8 cellular contexts compared by ENCODE assay signal in the genomic region with DNA sequence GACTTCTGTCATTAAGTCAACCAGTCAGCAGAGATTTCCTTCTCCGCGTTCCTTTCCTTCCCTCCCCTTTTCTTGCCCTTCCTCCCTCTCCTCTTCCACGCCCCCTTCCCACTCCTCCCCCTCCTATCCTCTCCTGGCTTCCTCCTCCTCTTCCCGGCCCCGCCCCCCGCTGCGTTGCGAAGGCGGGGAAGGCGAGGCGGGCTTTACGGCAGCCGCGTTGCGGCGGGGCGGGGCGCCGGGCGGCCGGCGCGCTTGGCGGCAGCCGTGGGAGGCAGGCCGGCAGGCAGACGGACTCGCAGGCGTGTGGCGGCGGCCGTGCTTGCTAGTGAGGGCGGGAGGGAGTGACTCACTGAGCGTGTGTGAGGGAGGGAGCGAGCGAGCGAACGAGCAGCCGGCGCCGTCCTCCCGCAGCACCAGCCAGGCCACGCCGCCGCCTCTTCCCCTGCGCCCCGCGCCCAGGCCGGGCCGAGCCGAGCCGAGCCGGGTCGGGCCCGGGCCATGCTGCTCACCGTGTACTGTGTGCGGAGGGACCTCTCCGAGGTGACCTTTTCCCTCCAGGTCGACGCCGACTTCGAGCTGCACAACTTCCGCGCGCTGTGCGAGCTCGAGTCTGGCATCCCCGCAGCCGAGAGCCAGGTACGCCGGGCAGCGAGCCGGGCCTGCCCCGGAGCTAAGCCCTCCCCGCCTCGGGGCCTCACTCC. TPM values are rescaled to one million over a fixed set of nuclear protein-coding genes. Genes with fewer than 3 reads are reported as not detected.
DNase-seq lines count a peak whose midpoint lies in the region; ATAC-seq and TF ChIP-seq lines count a peak whose summit lies in the region.

Gene DDI2, plus strand, starts transcription at position 286 of the 701 bp plus-strand sequence. Its CDS starts 213 bp downstream, at position 499.

- H3K4me1 Mint-ChIP-seq in activated T-cell treated with anti-CD3 and anti-CD28 coated beads, Interleukin-2, amount 50 U/mL, for 4 hours (ENCODE audit: low read depth): peaks cover 42% of the 10 kb centered on the region

- H3K27me3 ChIP-seq in Panc1 (ENCODE audit: control insufficient read depth, insufficient read depth, low read length): no peaks in the 10 kb centered on the region
- no peaks in the 10 kb centered on the region for H3K27me3 ChIP-seq in muscle layer of colon (ENCODE audit: control insufficient read depth in 1 of 2, insufficient read depth in 2 of 2, low read length in 2 of 2)

- H3K27ac ChIP-seq in Panc1 (ENCODE audit: low read length) (peak within 1 kb of the TSS; percentile 91), muscle layer of colon (ENCODE audit: low read depth, low read length) (peak within 1 kb of the TSS; percentile 98)

- H3K9me3 ChIP-seq in Panc1 (ENCODE audit: control insufficient read depth, insufficient read depth, low read depth, low read length) (no peaks in the 10 kb centered on the region), muscle layer of colon (ENCODE audit: low read length) (no peaks in the 10 kb centered on the region)

- H3K4me3 ChIP-seq in Panc1 (ENCODE audit: low read depth in 2 of 2, low read length in 2 of 2): peak within 1 kb of the TSS; percentile 90 to 92
- H3K4me3 ChIP-seq in muscle layer of colon (ENCODE audit: low read depth in 1 of 2, low read length in 2 of 2): peak within 1 kb of the TSS; percentile 93 to 99

- no peak for TF ChIP-seq CTCF in Panc1 (IDR thresholded peaks at IDR 0.05)

- H3K27me3 Mint-ChIP-seq in activated T-cell treated with anti-CD3 and anti-CD28 coated beads, Interleukin-2, amount 50 U/mL, for 4 hours (ENCODE audit: low read depth): no peaks in the 10 kb centered on the region

- ATAC-seq in GM21717 (IDR thresholded peaks at IDR 0.05; ENCODE audit: unreplicated experiment) (peak; percentile 46), Panc1 (peak; percentile 95), esophagus mucosa (peak; percentile 92)
- peak; percentile 96 for ATAC-seq in activated T-cell treated with anti-CD3 and anti-CD28 coated beads, Interleukin-2, amount 50 U/mL, for 4 hours

- peaks cover 4% of the 10 kb centered on the region for H3K36me3 Mint-ChIP-seq in activated T-cell treated with anti-CD3 and anti-CD28 coated beads, Interleukin-2, amount 50 U/mL, for 4 hours (ENCODE audit: insufficient read depth)

- H3K4me1 ChIP-seq in Panc1 (ENCODE audit: control insufficient read depth, insufficient read depth, low read length) (peaks cover 25% of the 10 kb centered on the region), muscle layer of colon (ENCODE audit: insufficient read depth, low read length) (peaks cover 42% of the 10 kb centered on the region)

- POLR2A ChIA-PET in Panc1 (lab: Charles Lee): interaction anchor here (0.6 kb wide), 1 partner anchor 14 kb away, joined by 3 read pairs; no protein-coding TSS in a partner anchor

- DNase-seq in DMS114 treated with DMSO at 0.1 percent for 48 hours (lab: John Stamatoyannopoulos, UW; ENCODE audit: unreplicated experiment) (peak; percentile 97), KG1 (lab: John Stamatoyannopoulos, UW) (peak; percentile 84), Panc1 (ENCODE audit: low read depth, low spot score) (peak; percentile 89)
- peak; percentile 92 for DNase-seq in activated T-cell treated with anti-CD3 and anti-CD28 coated beads, Interleukin-2, amount 50 U/mL, for 4 hours
- peak; percentile 83 to 87 for DNase-seq in stimulated activated CD8-positive, alpha-beta memory T cell treated with anti-CD3 and anti-CD28 coated beads, Interleukin-7, amount 100 ng/mL, for 1 hour (ENCODE audit: low read depth in 2 of 2)

- CTCF ChIA-PET in Panc1 (lab: Charles Lee): no interaction called here

- in situ Hi-C loops in Panc1 (cut with HindIII; ENCODE audit: low pct_unique_long_range_greater_than_20kb, low sequenced_read_pairs): no loop called here

- H3K9ac ChIP-seq in muscle layer of colon (ENCODE audit: low read length): peak within 1 kb of the TSS; percentile 92

- H3K36me3 ChIP-seq in Panc1 (ENCODE audit: control insufficient read depth, insufficient read depth, low read length) (peaks cover 3% of the 10 kb centered on the region; the same call in 1 of the 2 replicates), muscle layer of colon (ENCODE audit: insufficient read depth, low read length) (no peaks in the 10 kb centered on the region)

- H3K4me3 Mint-ChIP-seq in activated T-cell treated with anti-CD3 and anti-CD28 coated beads, Interleukin-2, amount 50 U/mL, for 4 hours: peak within 1 kb of the TSS; percentile 90

- intact Hi-C loops in Panc1 (cut with micrococcal nuclease; ENCODE audit: unreplicated experiment): loop anchor here (10.0 kb wide), 1 partner anchor 127 kb away; the partner anchor contains the start of gene TMEM82

- no peaks in the 10 kb centered on the region for H3K9me3 Mint-ChIP-seq in activated T-cell treated with anti-CD3 and anti-CD28 coated beads, Interleukin-2, amount 50 U/mL, for 4 hours

- no TSS peak for BruUV-seq in Panc1 (replicated peaks; lab: Mats Ljungman, UMichigan)

RNA-seq across cellular contexts. Expression of gene DDI2, which starts in this region (rescaled TPM):
- total RNA-seq in Panc1 (2021; ENCODE audit: unreplicated experiment): 27.7 TPM
- polyA plus RNA-seq in Panc1 (2012; ENCODE audit: insufficient read length): 9.3 TPM
- total RNA-seq in activated T-cell treated with anti-CD3 and anti-CD28 coated beads, Interleukin-2, amount 50 U/mL, for 4 hours: 10 to 100 TPM; 50.1 to 65.4 (median 58.2) TPM
- 49.9 TPM for total RNA-seq in esophagus mucosa

Comparison
In these comparisons a context has a peak if more than half of its experiments do, and no peak if none do; other contexts are left out.
1. Peak in every context shown above with its lines: DNase-seq, ATAC-seq, H3K4me3 ChIP-seq and H3K27ac ChIP-seq.
2. ATAC-seq: peak in every context shown above with its lines; median percentile 96 in activated T-cell treated with anti-CD3 and anti-CD28 coated beads, Interleukin-2, amount 50 U/mL, for 4 hours; 95 in Panc1; 92 in esophagus mucosa; 46 in GM21717.